Comparison of ENCODE assay signal across 27 cellular contexts in the genomic region with DNA sequence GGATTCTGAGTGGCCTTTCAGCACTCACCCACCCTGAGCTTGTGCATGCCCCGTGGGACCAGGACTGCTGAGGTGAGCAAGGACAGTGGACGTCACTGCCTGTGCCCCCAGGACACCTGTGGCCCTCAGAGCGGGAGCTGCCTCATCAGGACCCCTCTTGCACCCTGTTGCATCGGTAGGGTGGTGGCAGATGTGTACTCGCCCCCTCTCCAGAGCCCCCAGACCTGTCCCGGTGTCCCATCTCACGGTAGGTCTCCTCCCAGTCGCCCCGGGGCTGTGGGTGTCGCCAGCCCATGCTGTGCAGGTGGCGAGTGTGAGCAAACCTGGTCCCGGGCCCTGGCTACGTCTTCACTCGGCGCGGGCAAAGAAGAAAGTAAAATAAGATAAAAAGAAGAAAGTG.
"Had no signal": no experiment of that assay in that cellular context is flagged by ENCODE, and none has a peak within 500 bp of the region (broad histone marks: within the 10 kb centered on the region; RNA-seq: fewer than 3 reads in every experiment).

No MANE protein-coding gene starts in this region.

- H3K27me3 Mint-ChIP-seq: activated CD4-positive, alpha-beta memory T cell treated with anti-CD3 and anti-CD28 coated beads, Interleukin-2, amount 10 ng/mL, durations not matched to agents 7 days and 5 days; activated CD4-positive, alpha-beta T cell treated with anti-CD3 and anti-CD28 coated beads, Interleukin-2, amount 10 ng/mL, durations not matched to agents 7 days and 5 days; activated naive CD8-positive, alpha-beta T cell treated with anti-CD3 and anti-CD28 coated beads for 36 hours; activated naive CD8-positive, alpha-beta T cell treated with anti-CD3 and anti-CD28 coated beads, Interleukin-2, amount 50 U/mL, for 24 hours; activated T-cell treated with anti-CD3 and anti-CD28 coated beads, Interleukin-2, amount 50 U/mL, for 24 hours; T-helper 17 cell had no signal

- H3K4me1 Mint-ChIP-seq: activated CD4-positive, alpha-beta memory T cell treated with anti-CD3 and anti-CD28 coated beads, Interleukin-2, amount 10 ng/mL, durations not matched to agents 7 days and 5 days; activated CD4-positive, alpha-beta T cell treated with anti-CD3 and anti-CD28 coated beads, Interleukin-2, amount 10 ng/mL, durations not matched to agents 7 days and 5 days; activated naive CD8-positive, alpha-beta T cell treated with anti-CD3 and anti-CD28 coated beads for 36 hours; activated naive CD8-positive, alpha-beta T cell treated with anti-CD3 and anti-CD28 coated beads, Interleukin-2, amount 50 U/mL, for 24 hours had no signal

- H3K9me3 ChIP-seq: adrenal gland, body of pancreas had no signal

- H3K27ac Mint-ChIP-seq: activated CD4-positive, alpha-beta memory T cell treated with anti-CD3 and anti-CD28 coated beads, Interleukin-2, amount 10 ng/mL, durations not matched to agents 7 days and 5 days; activated CD4-positive, alpha-beta T cell treated with anti-CD3 and anti-CD28 coated beads, Interleukin-2, amount 10 ng/mL, durations not matched to agents 7 days and 5 days; activated naive CD8-positive, alpha-beta T cell treated with anti-CD3 and anti-CD28 coated beads for 36 hours; activated naive CD8-positive, alpha-beta T cell treated with anti-CD3 and anti-CD28 coated beads, Interleukin-2, amount 50 U/mL, for 24 hours; activated T-cell treated with anti-CD3 and anti-CD28 coated beads, Interleukin-2, amount 50 U/mL, for 24 hours; activated T-cell treated with anti-CD3 and anti-CD28 coated beads, Interleukin-2, amount 50 U/mL, for 72 hours; T-helper 2 cell treated with Interferon-gamma antibody and Interleukin-4, amounts not matched to agents 5 μg/mL and 100 μg/mL, for 36 hours had no signal

- H3K4me3 Mint-ChIP-seq: activated CD4-positive, alpha-beta memory T cell treated with anti-CD3 and anti-CD28 coated beads, Interleukin-2, amount 10 ng/mL, durations not matched to agents 7 days and 5 days; activated CD4-positive, alpha-beta T cell treated with anti-CD3 and anti-CD28 coated beads, Interleukin-2, amount 10 ng/mL, durations not matched to agents 7 days and 5 days; activated naive CD8-positive, alpha-beta T cell treated with anti-CD3 and anti-CD28 coated beads for 36 hours; activated naive CD8-positive, alpha-beta T cell treated with anti-CD3 and anti-CD28 coated beads, Interleukin-2, amount 50 U/mL, for 24 hours; activated T-cell treated with anti-CD3 and anti-CD28 coated beads, Interleukin-2, amount 50 U/mL, for 24 hours; activated T-cell treated with anti-CD3 and anti-CD28 coated beads, Interleukin-2, amount 50 U/mL, for 72 hours; T-helper 17 cell; T-helper 2 cell treated with Interferon-gamma antibody and Interleukin-4, amounts not matched to agents 5 μg/mL and 100 μg/mL, for 36 hours had no signal

- H3K27ac ChIP-seq: adrenal gland, body of pancreas had no signal

- H3K36me3 ChIP-seq: adrenal gland had no signal

- H3K9me3 Mint-ChIP-seq: activated CD4-positive, alpha-beta memory T cell treated with anti-CD3 and anti-CD28 coated beads, Interleukin-2, amount 10 ng/mL, durations not matched to agents 7 days and 5 days; activated CD4-positive, alpha-beta T cell treated with anti-CD3 and anti-CD28 coated beads, Interleukin-2, amount 10 ng/mL, durations not matched to agents 7 days and 5 days; activated naive CD8-positive, alpha-beta T cell treated with anti-CD3 and anti-CD28 coated beads for 36 hours; activated naive CD8-positive, alpha-beta T cell treated with anti-CD3 and anti-CD28 coated beads, Interleukin-2, amount 50 U/mL, for 24 hours; activated T-cell treated with anti-CD3 and anti-CD28 coated beads, Interleukin-2, amount 50 U/mL, for 24 hours; activated T-cell treated with anti-CD3 and anti-CD28 coated beads, Interleukin-2, amount 50 U/mL, for 72 hours; T-helper 2 cell treated with Interferon-gamma antibody and Interleukin-4, amounts not matched to agents 5 μg/mL and 100 μg/mL, for 36 hours had no signal

- ATAC-seq: activated naive CD8-positive, alpha-beta T cell treated with anti-CD3 and anti-CD28 coated beads, Interleukin-2, amount 50 U/mL, for 24 hours; activated T-cell treated with anti-CD3 and anti-CD28 coated beads, Interleukin-2, amount 50 U/mL, for 72 hours; body of pancreas; esophagus mucosa; T-helper 17 cell had no signal

- DNase-seq: activated CD4-positive, alpha-beta memory T cell treated with anti-CD3 and anti-CD28 coated beads, Interleukin-2, amount 10 ng/mL, durations not matched to agents 7 days and 5 days; activated CD4-positive, alpha-beta T cell treated with anti-CD3 and anti-CD28 coated beads for 1 hour; activated CD4-positive, alpha-beta T cell treated with anti-CD3 and anti-CD28 coated beads for 4 hours; activated CD4-positive, alpha-beta T cell treated with anti-CD3 and anti-CD28 coated beads, Interleukin-2, amount 10 ng/mL, durations not matched to agents 7 days and 5 days; activated CD4-positive, alpha-beta T cell treated with anti-CD3 and anti-CD28 coated beads, Interleukin-2, amount 50 U/mL, for 4 hours; activated CD8-positive, alpha-beta memory T cell treated with anti-CD3 and anti-CD28 coated beads, Interleukin-2, amount 50 U/mL, for 48 hours; activated gamma-delta T cell; activated naive CD4-positive, alpha-beta T cell; activated naive CD4-positive, alpha-beta T cell treated with anti-CD3 and anti-CD28 coated beads, Interleukin-2, amount 50 U/mL, for 16 hours; activated naive CD8-positive, alpha-beta T cell treated with anti-CD3 and anti-CD28 coated beads for 36 hours; activated naive CD8-positive, alpha-beta T cell treated with anti-CD3 and anti-CD28 coated beads, Interleukin-2, amount 50 U/mL, for 24 hours; activated T-cell treated with anti-CD3 and anti-CD28 coated beads for 4 hours; activated T-cell treated with anti-CD3 and anti-CD28 coated beads, Interleukin-2, amount 50 U/mL, for 24 hours; activated T-cell treated with anti-CD3 and anti-CD28 coated beads, Interleukin-2, amount 50 U/mL, for 72 hours; adrenal gland; amygdala; aorta; body of pancreas; caudate nucleus; effector CD8-positive, alpha-beta T cell; foreskin fibroblast; head of caudate nucleus; T-helper 1 cell; T-helper 17 cell; T1000 had no signal

- H3K4me3 ChIP-seq: adrenal gland, body of pancreas had no signal

- H3K4me1 ChIP-seq: adrenal gland, body of pancreas had no signal

- H3K27me3 ChIP-seq: adrenal gland, body of pancreas had no signal
